13 cellular contexts compared by ENCODE assay signal in the genomic region with DNA sequence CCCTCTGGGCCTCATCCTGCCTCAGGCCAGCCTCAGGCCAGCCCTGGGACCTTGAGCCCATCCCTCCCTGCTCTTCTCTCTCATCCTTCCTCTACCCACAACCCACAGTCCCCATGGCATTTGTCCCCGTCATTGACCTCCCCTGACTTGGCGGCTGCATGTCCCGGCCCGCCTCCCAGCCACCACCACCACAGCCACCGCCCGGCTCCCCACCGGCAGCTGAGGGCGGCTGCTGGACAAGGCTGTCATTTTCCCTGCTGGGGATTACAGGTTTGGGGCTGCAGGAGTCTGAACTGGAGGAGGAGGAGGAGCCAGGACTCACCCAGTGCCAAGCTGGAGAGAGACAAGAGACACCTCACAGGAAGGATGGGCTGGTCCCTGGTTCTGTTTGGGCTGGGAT.
DNase-seq lines count a peak whose midpoint lies in the region; ATAC-seq and TF ChIP-seq lines count a peak whose summit lies in the region.
"Had no signal": no experiment of that assay in that cellular context is flagged by ENCODE, and none has a peak within 500 bp of the region (broad histone marks: within the 10 kb centered on the region; RNA-seq: fewer than 3 reads in every experiment).

No MANE protein-coding gene starts in this region.

- peaks cover 65 to 81% of the 10 kb centered on the region in 2 experiments for H3K4me1 ChIP-seq in HCT116 (ENCODE audit: control insufficient read depth in 1 of 2, insufficient read depth in 2 of 2, low read length in 2 of 2)
- H3K4me1 ChIP-seq in SJSA1 (replicated peaks), result peaks cover 100% of the 10 kb centered on the region
- H3K4me1 ChIP-seq in left ventricle myocardium inferior, result peaks cover 100% of the 10 kb centered on the region
- H3K4me1 ChIP-seq in stomach, result peaks cover 84 to 100% (median 94%) of the 10 kb centered on the region in 4 donors
- peaks cover 0 to 98% (median 8%) of the 10 kb centered on the region in 4 donors for H3K4me1 ChIP-seq in Peyer's patch

- no TSS peak for BruUV-seq in HCT116 (replicated peaks; lab: Mats Ljungman, UMichigan)

- no peaks in the 10 kb centered on the region; the same call in 1 of the 2 replicates for H3K79me2 ChIP-seq in HCT116 (ENCODE audit: insufficient read depth, low read length)

- no peak for TF ChIP-seq CTCF in HCT116 (IDR thresholded peaks at IDR 0.05 in 2 of 3, conservative IDR thresholded peaks at IDR 0.05 in 1 of 3; ENCODE audit: borderline replicate concordance in 1 of 3, insufficient read depth in 1 of 3, low read depth in 2 of 3, low read length in 2 of 3)
- TF ChIP-seq CTCF in left ventricle myocardium inferior (IDR thresholded peaks at IDR 0.05; ENCODE audit: borderline replicate concordance), result no peak
- no peak for TF ChIP-seq CTCF in stomach (IDR thresholded peaks at IDR 0.05)
- no peak for TF ChIP-seq CTCF in Peyer's patch (IDR thresholded peaks at IDR 0.05)

- H3K4me2 ChIP-seq in HCT116 (ENCODE audit: low read length), result peak overlapping the region; percentile 80

- H3K27me3 ChIP-seq in HCT116 (ENCODE audit: insufficient read depth, low read length) (no peaks in the 10 kb centered on the region), SJSA1 (replicated peaks) (no peaks in the 10 kb centered on the region), left ventricle myocardium inferior (ENCODE audit: low read depth) (no peaks in the 10 kb centered on the region), stomach (no peaks in the 10 kb centered on the region), Peyer's patch (no peaks in the 10 kb centered on the region)

- H4K20me1 ChIP-seq in HCT116 (ENCODE audit: insufficient read depth), result no peaks in the 10 kb centered on the region

- TF ChIP-seq EP300 in stomach (IDR thresholded peaks at IDR 0.05), result no peak

- H3K9me2 ChIP-seq in HCT116 (ENCODE audit: insufficient read depth), result no peaks in the 10 kb centered on the region

- intact Hi-C loops in HCT116 (cut with micrococcal nuclease), result no loop called here
- intact Hi-C loops in left ventricle myocardium inferior (cut with micrococcal nuclease), result no loop called here
- intact Hi-C loops in stomach (cut with DNase I; ENCODE audit: low total_unique reads), result no loop called here

- no peak for DNase-seq in HCT116 (ENCODE audit: low read depth, low spot score)
- peak; percentile 57 to 69 for DNase-seq in SJSA1 (ENCODE audit: low read depth in 1 of 2, low spot score in 2 of 2)
- no peak for DNase-seq in left ventricle myocardium inferior
- no peak for DNase-seq in stomach
- DNase-seq in activated naive CD4-positive, alpha-beta T cell treated with anti-CD3 and anti-CD28 coated beads, Interleukin-2, amount 50 U/mL, for 16 hours, result no peak
- no peak for DNase-seq in Peyer's patch
- no peak for DNase-seq in occipital lobe (lab: John Stamatoyannopoulos, UW)
- DNase-seq: activated CD4-positive, alpha-beta memory T cell treated with anti-CD3 and anti-CD28 coated beads, Interleukin-2, amount 10 ng/mL, durations not matched to agents 7 days and 5 days; activated naive CD4-positive, alpha-beta T cell treated with Interleukin-2 at 50 U/mL for 16 hours; KG1; retina; T-helper 2 cell had no signal

- CTCF ChIA-PET in HCT116 (lab: Charles Lee), result no interaction called here

- POLR2A ChIA-PET in HCT116 (lab: Charles Lee), result no interaction called here

- TF ChIP-seq POLR2A in HCT116 (IDR thresholded peaks at IDR 0.05; ENCODE audit: borderline replicate concordance, extremely low read depth, insufficient read depth, insufficient read length), result no peak
- no peak for TF ChIP-seq POLR2A in stomach (IDR thresholded peaks at IDR 0.05)
- TF ChIP-seq POLR2A in Peyer's patch (IDR thresholded peaks at IDR 0.05), result no peak

- RAD21 ChIA-PET in HCT116 (lab: Charles Lee; ENCODE audit: low non-redundant PET in 1 of 2, low total read pairs in 2 of 2, uncharacterized antibody in 2 of 2, unreplicated experiment in 2 of 2), result no interaction called here

- H3K36me3 ChIP-seq in HCT116 (ENCODE audit: control insufficient read depth in 1 of 2, insufficient read depth in 2 of 2, low read length in 2 of 2) (no peaks in the 10 kb centered on the region), SJSA1 (peaks cover 58% of the 10 kb centered on the region), left ventricle myocardium inferior (no peaks in the 10 kb centered on the region), stomach (peaks cover 0 to 40% (median under 1%) of the 10 kb centered on the region in 4 donors), Peyer's patch (peaks cover 0 to 14% (median 0%) of the 10 kb centered on the region in 3 donors)

- peak; percentile 43 for ATAC-seq in HCT116
- no peak for ATAC-seq in HG03342 (IDR thresholded peaks at IDR 0.05; ENCODE audit: unreplicated experiment)

- WGBS in stomach, 5 donors, result 44 to 72% (median 55%) methylated on average over 8 of the region's 8 CpGs

- no peak overlapping the region for H2AFZ ChIP-seq in HCT116 (ENCODE audit: low read depth, low read length, poor library complexity, severe bottlenecking)

- no peak for TF ChIP-seq RAD21 in HCT116 (IDR thresholded peaks at IDR 0.05; ENCODE audit: low read depth)

- H3K27ac ChIP-seq in HCT116 (ENCODE audit: low read depth, low read length) (peak overlapping the region; percentile 53), SJSA1 (peak overlapping the region; percentile 76; the same call in 1 of the 2 replicates), left ventricle myocardium inferior (replicated peaks) (peak overlapping the region; percentile 86), stomach (peak overlapping the region; percentile 26 to 80 (median 58)), Peyer's patch (peak overlapping the region in 2 of 4 donors; percentile 72 to 78)

- H3K9me3 ChIP-seq in HCT116 (ENCODE audit: control insufficient read depth in 1 of 2, insufficient read depth in 1 of 2, low read depth in 1 of 2, low read length in 2 of 2) (no peaks in the 10 kb centered on the region), SJSA1 (replicated peaks) (no peaks in the 10 kb centered on the region), left ventricle myocardium inferior (replicated peaks) (no peaks in the 10 kb centered on the region), stomach (no peaks in the 10 kb centered on the region), Peyer's patch (no peaks in the 10 kb centered on the region)

- H3K4me3 ChIP-seq in HCT116 (replicated peaks in 1 of 2; ENCODE audit: low read depth in 1 of 2, low read length in 2 of 2) (no peak overlapping the region), SJSA1 (no peak overlapping the region), left ventricle myocardium inferior (no peak overlapping the region), stomach (no peak overlapping the region), Peyer's patch (no peak overlapping the region)

- peak overlapping the region; percentile 6; the same call in 1 of the 2 replicates for H3K9ac ChIP-seq in HCT116 (ENCODE audit: low read length)

TF ChIP-seq in HCT116, 20 proteins besides CTCF, POLR2A, EP300 and RAD21:
- TF ChIP-seq ZNF274 (IDR thresholded peaks at IDR 0.05; ENCODE audit: low read depth, low read length) (no peak), CBX3 (IDR thresholded peaks at IDR 0.05; ENCODE audit: low read depth) (no peak), EGR1 (IDR thresholded peaks at IDR 0.05; ENCODE audit: low read depth) (no peak), SIN3A (IDR thresholded peaks at IDR 0.05; ENCODE audit: low read depth) (no peak), SP1 (IDR thresholded peaks at IDR 0.05; ENCODE audit: low read depth) (no peak), REST (IDR thresholded peaks at IDR 0.05; ENCODE audit: low read depth) (no peak), TCF7L2 (IDR thresholded peaks at IDR 0.05; ENCODE audit: borderline replicate concordance, extremely low read depth, insufficient read depth, insufficient read length) (no peak), POLR2AphosphoS5 (IDR thresholded peaks at IDR 0.05; ENCODE audit: low read depth, low read length) (no peak), FOSL1 (IDR thresholded peaks at IDR 0.05; ENCODE audit: low read depth) (no peak)
- TF ChIP-seq, protein P1, sequence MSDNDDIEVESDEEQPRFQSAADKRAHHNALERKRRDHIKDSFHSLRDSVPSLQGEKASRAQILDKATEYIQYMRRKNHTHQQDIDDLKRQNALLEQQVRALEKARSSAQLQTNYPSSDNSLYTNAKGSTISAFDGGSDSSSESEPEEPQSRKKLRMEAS (IDR thresholded peaks at IDR 0.05), result no peak

Comparison
In these comparisons a context has a peak if more than half of its experiments do, and no peak if none do; other contexts are left out.
1. DNase-seq: peak in SJSA1 (2 of 2); none in HCT116 (single experiment), left ventricle myocardium inferior (single experiment), stomach (single experiment), activated naive CD4-positive, alpha-beta T cell treated with anti-CD3 and anti-CD28 coated beads, Interleukin-2, amount 50 U/mL, for 16 hours (single experiment), Peyer's patch (0 of 3) and occipital lobe (single experiment).